Comparison of ENCODE assay signal across 22 cellular contexts in the genomic region with DNA sequence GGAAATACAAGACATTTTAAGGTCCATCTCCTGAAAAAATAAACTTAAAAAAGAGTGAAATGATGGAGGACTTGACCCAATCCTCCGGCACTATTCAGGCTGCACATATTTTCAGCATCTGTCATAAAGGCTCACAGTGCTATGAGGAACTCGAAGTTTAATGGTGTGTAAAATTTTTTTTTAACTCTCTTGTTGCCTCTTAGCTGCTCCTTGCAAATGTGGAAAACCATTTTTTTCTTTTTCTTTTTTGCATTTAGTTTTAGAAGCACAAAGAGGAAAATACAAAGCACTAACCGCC.
A peak's percentile ranks its signal among the peaks of the same experiment; 100 is the strongest.
DNase-seq lines count a peak whose midpoint lies in the region; TF ChIP-seq lines count a peak whose summit lies in the region.
"Had no signal": no experiment of that assay in that cellular context is flagged by ENCODE, and none has a peak within 500 bp of the region (broad histone marks: within the 10 kb centered on the region; RNA-seq: fewer than 3 reads in every experiment).

No MANE protein-coding gene starts in this region.

- H3K27ac ChIP-seq in SK-N-SH (ENCODE audit: low read depth in 2 of 2, low read length in 1 of 2) (peak overlapping the region in 1 of 2 experiments; percentile 23; a peak in 1 of 4 replicates), endodermal cell (ENCODE audit: low read depth, low read length) (no peak overlapping the region)
- H3K27ac ChIP-seq: heart right ventricle, HL-60, ovary had no signal

- POLR2A ChIA-PET in SK-N-SH (lab: Yijun Ruan, JAX): no interaction called here

- peaks cover 1% of the 10 kb centered on the region for H3K4me1 Mint-ChIP-seq in endodermal cell
- H3K4me1 Mint-ChIP-seq: activated naive CD8-positive, alpha-beta T cell treated with anti-CD3 and anti-CD28 coated beads for 36 hours; central memory CD8-positive, alpha-beta T cell; stimulated activated naive CD8-positive, alpha-beta T cell treated with anti-CD3 and anti-CD28 coated beads, Interleukin-15, amount 100 ng/mL, for 72 hours had no signal

- no peak overlapping the region for H3K4me3 Mint-ChIP-seq in endodermal cell
- H3K4me3 Mint-ChIP-seq: activated naive CD8-positive, alpha-beta T cell treated with anti-CD3 and anti-CD28 coated beads for 36 hours; central memory CD8-positive, alpha-beta T cell; stimulated activated naive CD8-positive, alpha-beta T cell treated with anti-CD3 and anti-CD28 coated beads, Interleukin-15, amount 100 ng/mL, for 72 hours had no signal

- H3K9me3 Mint-ChIP-seq in endodermal cell: peaks cover 48% of the 10 kb centered on the region
- H3K9me3 Mint-ChIP-seq: activated naive CD8-positive, alpha-beta T cell treated with anti-CD3 and anti-CD28 coated beads for 36 hours; central memory CD8-positive, alpha-beta T cell; stimulated activated naive CD8-positive, alpha-beta T cell treated with anti-CD3 and anti-CD28 coated beads, Interleukin-15, amount 100 ng/mL, for 72 hours had no signal

- peak overlapping the region; percentile 27; the same call in 1 of the 2 replicates for H2AFZ ChIP-seq in SK-N-SH (ENCODE audit: low read depth)

- peaks cover 2% of the 10 kb centered on the region for H3K27me3 Mint-ChIP-seq in endodermal cell (ENCODE audit: insufficient read depth)
- H3K27me3 Mint-ChIP-seq: activated naive CD8-positive, alpha-beta T cell treated with anti-CD3 and anti-CD28 coated beads for 36 hours; central memory CD8-positive, alpha-beta T cell; stimulated activated naive CD8-positive, alpha-beta T cell treated with anti-CD3 and anti-CD28 coated beads, Interleukin-15, amount 100 ng/mL, for 72 hours had no signal

- H3K27ac Mint-ChIP-seq in endodermal cell: no peak overlapping the region
- H3K27ac Mint-ChIP-seq: activated naive CD8-positive, alpha-beta T cell treated with anti-CD3 and anti-CD28 coated beads for 36 hours; stimulated activated naive CD8-positive, alpha-beta T cell treated with anti-CD3 and anti-CD28 coated beads, Interleukin-15, amount 100 ng/mL, for 72 hours had no signal

- intact Hi-C loops in posterior vena cava (cut with DNase I): no loop called here

- H3K36me3 ChIP-seq in SK-N-SH (replicated peaks in 1 of 2; ENCODE audit: control insufficient read depth in 1 of 2, insufficient read depth in 2 of 2, low read length in 1 of 2) (no peaks in the 10 kb centered on the region), endodermal cell (ENCODE audit: control insufficient read depth, insufficient read depth, low read length) (no peaks in the 10 kb centered on the region)
- H3K36me3 ChIP-seq: heart right ventricle, ovary had no signal

- H3K4me1 ChIP-seq in SK-N-SH (ENCODE audit: control insufficient read depth in 1 of 2, insufficient read depth in 2 of 2, low read depth in 1 of 2, low read length in 1 of 2): peaks cover 2 to 8% of the 10 kb centered on the region in 2 experiments; a peak in 3 of 4 replicates
- no peaks in the 10 kb centered on the region for H3K4me1 ChIP-seq in endodermal cell (ENCODE audit: control insufficient read depth, insufficient read depth, low read length)
- H3K4me1 ChIP-seq: heart right ventricle had no signal

- no peaks in the 10 kb centered on the region for H3F3A ChIP-seq in SK-N-SH (replicated peaks; ENCODE audit: insufficient read depth)

- peak overlapping the region; percentile 27; the same call in 1 of the 2 replicates for H3K4me2 ChIP-seq in SK-N-SH

- no peaks in the 10 kb centered on the region for H4K20me1 ChIP-seq in SK-N-SH (ENCODE audit: insufficient read depth)

- WGBS in SK-N-SH (ENCODE audit: low lambda C conversion rate): 30% methylated on average over 3 of the region's 3 CpGs
- WGBS in endodermal cell (ENCODE audit: insufficient coverage in 1 of 2, insufficient read length in 1 of 2), 2 experiments: 96 to 100% methylated on average over 1 to 3 of the region's 3 CpGs

- H3K9me3 ChIP-seq in SK-N-SH (no peaks in the 10 kb centered on the region), endodermal cell (ENCODE audit: control insufficient read depth, low read length) (no peaks in the 10 kb centered on the region)
- H3K9me3 ChIP-seq: heart right ventricle, ovary had no signal

- H3K36me3 Mint-ChIP-seq in endodermal cell (ENCODE audit: low read depth): no peaks in the 10 kb centered on the region
- H3K36me3 Mint-ChIP-seq: activated naive CD8-positive, alpha-beta T cell treated with anti-CD3 and anti-CD28 coated beads for 36 hours had no signal

- H3K27me3 ChIP-seq in SK-N-SH (ENCODE audit: insufficient read depth) (no peaks in the 10 kb centered on the region; the same call in 1 of the 2 replicates), endodermal cell (ENCODE audit: control insufficient read depth, insufficient read depth, low read length, poor library complexity, severe bottlenecking) (no peaks in the 10 kb centered on the region)
- H3K27me3 ChIP-seq: heart right ventricle, ovary had no signal

- no peak for TF ChIP-seq EP300 in SK-N-SH (IDR thresholded peaks at IDR 0.05; ENCODE audit: borderline replicate concordance in 1 of 2, low read depth in 1 of 2, low read length in 1 of 2)

- no peak for TF ChIP-seq CTCF in SK-N-SH (IDR thresholded peaks at IDR 0.05)
- no peak for TF ChIP-seq CTCF in fibroblast of the aortic adventitia (IDR thresholded peaks at IDR 0.05; ENCODE audit: insufficient read depth, low read length)
- no peak for TF ChIP-seq CTCF in endodermal cell (conservative IDR thresholded peaks at IDR 0.05)

- CTCF ChIA-PET in SK-N-SH (lab: Yijun Ruan, JAX): no interaction called here

- H3K4me3 ChIP-seq in SK-N-SH (ENCODE audit: low read depth in 2 of 2, low read length in 1 of 2) (peak overlapping the region in 1 of 2 experiments; percentile 6; a peak in 1 of 4 replicates), fibroblast of the aortic adventitia (ENCODE audit: low read depth, low read length) (no peak overlapping the region), endodermal cell (ENCODE audit: low read length) (no peak overlapping the region)
- H3K4me3 ChIP-seq: heart right ventricle, ovary had no signal

- H3K9ac ChIP-seq in SK-N-SH (no peak overlapping the region), endodermal cell (ENCODE audit: extremely low read depth, low read length, poor library complexity, severe bottlenecking) (no peak overlapping the region)

- H3K9me2 ChIP-seq in SK-N-SH: no peaks in the 10 kb centered on the region

- no peak for TF ChIP-seq RAD21 in SK-N-SH (IDR thresholded peaks at IDR 0.05; ENCODE audit: low read length)

- DNase-seq in EL (peak; percentile 60), SK-N-SH (no peak), fibroblast of the aortic adventitia (ENCODE audit: low read depth) (peak; percentile 45), retina (peak; percentile 22), posterior vena cava (ENCODE audit: low spot score) (no peak), endodermal cell (no peak), cerebellar nuclear complex (lab: John Stamatoyannopoulos, UW) (no peak)
- no peak for DNase-seq in stimulated activated CD4-positive, alpha-beta T cell treated with anti-CD3 and anti-CD28 coated beads, Interleukin-1b, Interleukin-23, amount 100 ng/mL, for 48 hours
- DNase-seq: activated CD4-positive, alpha-beta T cell treated with anti-CD3 and anti-CD28 coated beads, Interleukin-2, amount 50 U/mL, for 48 hours; activated naive CD8-positive, alpha-beta T cell treated with anti-CD3 and anti-CD28 coated beads for 36 hours; activated T-cell treated with anti-CD3 and anti-CD28 coated beads, Interleukin-2, amount 50 U/mL, for 48 hours; C1 segment of cervical spinal cord; DMS 273 treated with DMSO at 0.1 percent for 48 hours; heart right ventricle; KG1; NCI-H1417 treated with DMSO at 0.1 percent for 48 hours; NCI-H524; ovary; stimulated activated naive CD8-positive, alpha-beta T cell treated with anti-CD3 and anti-CD28 coated beads, Interleukin-15, amount 100 ng/mL, for 72 hours; SW 1271 had no signal

- no peaks in the 10 kb centered on the region for H3K79me2 ChIP-seq in SK-N-SH (ENCODE audit: insufficient read depth)

TF ChIP-seq in SK-N-SH, 30 proteins besides CTCF, POLR2A, EP300 and RAD21 (continues in another document):
- TF ChIP-seq, protein P1, sequence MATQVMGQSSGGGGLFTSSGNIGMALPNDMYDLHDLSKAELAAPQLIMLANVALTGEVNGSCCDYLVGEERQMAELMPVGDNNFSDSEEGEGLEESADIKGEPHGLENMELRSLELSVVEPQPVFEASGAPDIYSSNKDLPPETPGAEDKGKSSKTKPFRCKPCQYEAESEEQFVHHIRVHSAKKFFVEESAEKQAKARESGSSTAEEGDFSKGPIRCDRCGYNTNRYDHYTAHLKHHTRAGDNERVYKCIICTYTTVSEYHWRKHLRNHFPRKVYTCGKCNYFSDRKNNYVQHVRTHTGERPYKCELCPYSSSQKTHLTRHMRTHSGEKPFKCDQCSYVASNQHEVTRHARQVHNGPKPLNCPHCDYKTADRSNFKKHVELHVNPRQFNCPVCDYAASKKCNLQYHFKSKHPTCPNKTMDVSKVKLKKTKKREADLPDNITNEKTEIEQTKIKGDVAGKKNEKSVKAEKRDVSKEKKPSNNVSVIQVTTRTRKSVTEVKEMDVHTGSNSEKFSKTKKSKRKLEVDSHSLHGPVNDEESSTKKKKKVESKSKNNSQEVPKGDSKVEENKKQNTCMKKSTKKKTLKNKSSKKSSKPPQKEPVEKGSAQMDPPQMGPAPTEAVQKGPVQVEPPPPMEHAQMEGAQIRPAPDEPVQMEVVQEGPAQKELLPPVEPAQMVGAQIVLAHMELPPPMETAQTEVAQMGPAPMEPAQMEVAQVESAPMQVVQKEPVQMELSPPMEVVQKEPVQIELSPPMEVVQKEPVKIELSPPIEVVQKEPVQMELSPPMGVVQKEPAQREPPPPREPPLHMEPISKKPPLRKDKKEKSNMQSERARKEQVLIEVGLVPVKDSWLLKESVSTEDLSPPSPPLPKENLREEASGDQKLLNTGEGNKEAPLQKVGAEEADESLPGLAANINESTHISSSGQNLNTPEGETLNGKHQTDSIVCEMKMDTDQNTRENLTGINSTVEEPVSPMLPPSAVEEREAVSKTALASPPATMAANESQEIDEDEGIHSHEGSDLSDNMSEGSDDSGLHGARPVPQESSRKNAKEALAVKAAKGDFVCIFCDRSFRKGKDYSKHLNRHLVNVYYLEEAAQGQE (IDR thresholded peaks at IDR 0.05; ENCODE audit: low read depth, low read length): no peak
- TF ChIP-seq YY1 (IDR thresholded peaks at IDR 0.05; ENCODE audit: low read depth): no peak
- TF ChIP-seq SIN3A (IDR thresholded peaks at IDR 0.05; ENCODE audit: borderline replicate concordance, low read depth, low read length): no peak
- TF ChIP-seq JUND (IDR thresholded peaks at IDR 0.05): no peak
- TF ChIP-seq TEAD4 (IDR thresholded peaks at IDR 0.05; ENCODE audit: borderline replicate concordance, insufficient read depth): no peak

Comparison
In these comparisons a context has a peak if more than half of its experiments do, and no peak if none do; other contexts are left out.
1. DNase-seq: peak in EL (single experiment), fibroblast of the aortic adventitia (single experiment) and retina (single experiment); none in SK-N-SH (single experiment), posterior vena cava (single experiment), endodermal cell (single experiment), cerebellar nuclear complex (0 of 2) and stimulated activated CD4-positive, alpha-beta T cell treated with anti-CD3 and anti-CD28 coated beads, Interleukin-1b, Interleukin-23, amount 100 ng/mL, for 48 hours (single experiment).